In the genomic region with DNA sequence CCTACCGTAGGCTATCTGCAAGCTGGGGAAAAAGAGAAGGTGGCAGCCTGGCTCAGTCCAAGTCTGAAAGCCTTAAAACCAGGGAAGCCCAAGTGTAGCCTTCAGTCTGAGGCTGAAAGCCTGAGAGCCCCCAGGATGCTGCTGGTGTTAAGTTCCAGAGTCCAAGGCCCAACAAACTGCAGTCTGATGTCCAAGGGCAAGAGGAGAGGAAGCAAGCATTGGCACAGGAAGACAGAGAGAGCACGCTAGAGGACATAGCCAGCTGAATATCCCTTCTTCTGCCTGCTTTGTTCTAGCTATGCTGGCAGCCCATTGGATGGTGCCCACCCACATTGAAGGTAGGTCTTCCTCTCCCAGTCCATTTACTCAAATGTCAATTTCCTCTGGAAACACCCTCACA, we compare ENCODE assay signal across 8 cellular contexts.
"Had no signal": no experiment of that assay in that cellular context is flagged by ENCODE, and none has a peak within 500 bp of the region (broad histone marks: within the 10 kb centered on the region; RNA-seq: fewer than 3 reads in every experiment).

No MANE protein-coding gene starts in this region.

- DNase-seq: GDM1, GF-D8 had no signal

- ATAC-seq: GM12878 had no signal

- H3K4me3 ChIP-seq: GM12878 had no signal

- FAIRE-seq: G401.6, GM12878, GM12891, GM12892, GM18507, GM19239 had no signal
